In genomic region chr2:120148669-120149068, GRCh38 we compare ENCODE assay signal across 27 cellular contexts.
"Had no signal": no experiment of that assay in that cellular context is flagged by ENCODE, and none has a peak within 500 bp of the region (broad histone marks: within the 10 kb centered on the region; RNA-seq: fewer than 3 reads in every experiment).

No MANE protein-coding gene starts in this region.

- H3K4me1 ChIP-seq: stomach, suprapubic skin, testis, thyroid gland, tibial artery, tibial nerve, transverse colon, upper lobe of left lung, upper lobe of right lung, uterus, vagina had no signal

- H3K27me3 ChIP-seq: stomach, suprapubic skin, testis, thyroid gland, tibial artery, tibial nerve, transverse colon, upper lobe of left lung, upper lobe of right lung, uterus, vagina had no signal

- H3K4me3 ChIP-seq: stomach, suprapubic skin, testis, thoracic aorta, thyroid gland, tibial artery, tibial nerve, transverse colon, upper lobe of left lung, upper lobe of right lung, uterus, vagina had no signal

- H3K27ac ChIP-seq: stomach, suprapubic skin, testis, thoracic aorta, thyroid gland, tibial artery, tibial nerve, transverse colon, upper lobe of left lung, upper lobe of right lung, uterus, vagina had no signal

- ATAC-seq: stimulated activated effector memory CD8-positive, alpha-beta T cell treated with anti-CD3 and anti-CD28 coated beads, Interleukin-12 subunit alpha, Interleukin-12 subunit beta, amount 100 ng/mL, for 72 hours; stimulated activated memory B cell treated with anti-CD40 and anti-IgM and Interleukin-4, amounts not matched to agents 10 μg/mL and 1 μg/mL and 100 μg/mL, for 72 hours; stimulated activated naive CD8-positive, alpha-beta T cell treated with anti-CD3 and anti-CD28 coated beads, Interleukin-15, amount 100 ng/mL, for 72 hours; stimulated activated naive CD8-positive, alpha-beta T cell treated with anti-CD3 and anti-CD28 coated beads, Interleukin-15, Interleukin-2, amounts not matched to agents 100 U/mL and 50 U/mL, for 24 hours; upper lobe of right lung had no signal

- H3K36me3 ChIP-seq: upper lobe of right lung, uterus had no signal

- DNase-seq: stimulated activated CD4-positive, alpha-beta T cell treated with anti-CD3 and anti-CD28 coated beads, Interleukin-2, amount 100 ng/mL, for 48 hours; stimulated activated CD4-positive, alpha-beta T cell treated with anti-CD3 and anti-CD28 coated beads, Interleukin-4, amount 100 ng/mL, for 1 hour; stimulated activated CD4-positive, alpha-beta T cell treated with anti-CD3 and anti-CD28 coated beads, Interleukin-4, amount 100 ng/mL, for 24 hours; stimulated activated CD4-positive, alpha-beta T cell treated with anti-CD3 and anti-CD28 coated beads, Interleukin-4, amount 100 ng/mL, for 4 hours; stimulated activated CD8-positive, alpha-beta memory T cell treated with anti-CD3 and anti-CD28 coated beads, Interleukin-4, amount 100 ng/mL, for 48 hours; stimulated activated naive CD4-positive, alpha-beta T cell; stimulated activated naive CD4-positive, alpha-beta T cell treated with Interleukin-2 at 50 U/mL for 16 hours; stimulated activated naive CD8-positive, alpha-beta T cell treated with anti-CD3 and anti-CD28 coated beads, Interleukin-15, amount 100 ng/mL, for 72 hours; stimulated activated naive CD8-positive, alpha-beta T cell treated with anti-CD3 and anti-CD28 coated beads, Interleukin-15, Interleukin-2, amounts not matched to agents 100 U/mL and 50 U/mL, for 24 hours; stomach; substantia nigra; testis; thyroid gland; tibial artery; transverse colon; trophoblast cell; upper lobe of left lung; upper lobe of right lung; uterus had no signal

- H3K36me3 Mint-ChIP-seq: stimulated activated effector memory CD8-positive, alpha-beta T cell treated with anti-CD3 and anti-CD28 coated beads, Interleukin-12 subunit alpha, Interleukin-12 subunit beta, amount 100 ng/mL, for 72 hours had no signal

- H3K4me3 Mint-ChIP-seq: stimulated activated effector memory CD8-positive, alpha-beta T cell treated with anti-CD3 and anti-CD28 coated beads, Interleukin-12 subunit alpha, Interleukin-12 subunit beta, amount 100 ng/mL, for 72 hours; stimulated activated memory B cell treated with anti-CD40 and anti-IgM and Interleukin-4, amounts not matched to agents 10 μg/mL and 1 μg/mL and 100 μg/mL, for 72 hours; stimulated activated naive CD8-positive, alpha-beta T cell treated with anti-CD3 and anti-CD28 coated beads, Interleukin-15, amount 100 ng/mL, for 72 hours; stimulated activated naive CD8-positive, alpha-beta T cell treated with anti-CD3 and anti-CD28 coated beads, Interleukin-15, Interleukin-2, amounts not matched to agents 100 ng/mL and 50 ng/mL, for 24 hours; type B pancreatic cell had no signal

- H3K27me3 Mint-ChIP-seq: stimulated activated memory B cell treated with anti-CD40 and anti-IgM and Interleukin-4, amounts not matched to agents 10 μg/mL and 1 μg/mL and 100 μg/mL, for 72 hours; stimulated activated naive CD8-positive, alpha-beta T cell treated with anti-CD3 and anti-CD28 coated beads, Interleukin-15, amount 100 ng/mL, for 72 hours; stimulated activated naive CD8-positive, alpha-beta T cell treated with anti-CD3 and anti-CD28 coated beads, Interleukin-15, Interleukin-2, amounts not matched to agents 100 ng/mL and 50 ng/mL, for 24 hours; type B pancreatic cell had no signal

- H3K27ac Mint-ChIP-seq: stimulated activated effector memory CD8-positive, alpha-beta T cell treated with anti-CD3 and anti-CD28 coated beads, Interleukin-12 subunit alpha, Interleukin-12 subunit beta, amount 100 ng/mL, for 72 hours; stimulated activated memory B cell treated with anti-CD40 and anti-IgM and Interleukin-4, amounts not matched to agents 10 μg/mL and 1 μg/mL and 100 μg/mL, for 72 hours; stimulated activated naive CD8-positive, alpha-beta T cell treated with anti-CD3 and anti-CD28 coated beads, Interleukin-15, amount 100 ng/mL, for 72 hours; stimulated activated naive CD8-positive, alpha-beta T cell treated with anti-CD3 and anti-CD28 coated beads, Interleukin-15, Interleukin-2, amounts not matched to agents 100 ng/mL and 50 ng/mL, for 24 hours; type B pancreatic cell had no signal

- H3K4me1 Mint-ChIP-seq: stimulated activated effector memory CD8-positive, alpha-beta T cell treated with anti-CD3 and anti-CD28 coated beads, Interleukin-12 subunit alpha, Interleukin-12 subunit beta, amount 100 ng/mL, for 72 hours; stimulated activated naive CD8-positive, alpha-beta T cell treated with anti-CD3 and anti-CD28 coated beads, Interleukin-15, amount 100 ng/mL, for 72 hours had no signal

- H3K9me3 Mint-ChIP-seq: stimulated activated effector memory CD8-positive, alpha-beta T cell treated with anti-CD3 and anti-CD28 coated beads, Interleukin-12 subunit alpha, Interleukin-12 subunit beta, amount 100 ng/mL, for 72 hours had no signal

- H3K9me3 ChIP-seq: testis, thyroid gland, uterus had no signal
